In genomic region chr1:79982218-79982617, GRCh38 we compare ENCODE assay signal across 12 cellular contexts.
A peak's percentile ranks its signal among the peaks of the same experiment; 100 is the strongest.
DNase-seq lines count a peak whose midpoint lies in the region; TF ChIP-seq lines count a peak whose summit lies in the region.
"Had no signal": no experiment of that assay in that cellular context is flagged by ENCODE, and none has a peak within 500 bp of the region (broad histone marks: within the 10 kb centered on the region; RNA-seq: fewer than 3 reads in every experiment).

No MANE protein-coding gene starts in this region.

- no peaks in the 10 kb centered on the region for H3K79me1 ChIP-seq in H9 (ENCODE audit: insufficient read depth, low read depth, low read length, poor library complexity, severe bottlenecking)

- H3T11ph ChIP-seq in H9 (ENCODE audit: low read length) = no peak overlapping the region

- no peak overlapping the region for H4K5ac ChIP-seq in H9 (ENCODE audit: insufficient read length, low read depth, low read length)

- H3K27ac ChIP-seq in suprapubic skin = no peak overlapping the region
- no peak overlapping the region for H3K27ac ChIP-seq in H9 (ENCODE audit: insufficient read length, low read depth, low read length)
- H3K27ac ChIP-seq: skin epidermis had no signal

- no peak overlapping the region for H3K4me2 ChIP-seq in H9 (ENCODE audit: insufficient read depth, insufficient read length, low read length)

- no peak overlapping the region for H2AFZ ChIP-seq in H9 (ENCODE audit: low read length)

- H3K27me3 Mint-ChIP-seq in H9 (ENCODE audit: low read depth) = no peaks in the 10 kb centered on the region
- H3K27me3 Mint-ChIP-seq: activated CD4-positive, alpha-beta T cell treated with anti-CD3 and anti-CD28 coated beads, Interleukin-2, amount 10 ng/mL, durations not matched to agents 7 days and 5 days had no signal

- H4K8ac ChIP-seq in H9 (replicated peaks; ENCODE audit: insufficient read length, low read depth, low read length) = no peak overlapping the region

- no peak overlapping the region for H2BK15ac ChIP-seq in H9 (ENCODE audit: low read depth, low read length)

- TF ChIP-seq EP300 in suprapubic skin (IDR thresholded peaks at IDR 0.05) = no peak

- 5% methylated on average over 3 of the region's 3 CpGs for WGBS in suprapubic skin
- WGBS in H9 (ENCODE audit: extremely low coverage, insufficient read length, low lambda C conversion rate) = no CpG with 5 or more reads among the region's 3 CpGs

- no peaks in the 10 kb centered on the region for H3K36me3 ChIP-seq in suprapubic skin

- H3K4me3 Mint-ChIP-seq in H9 = no peak overlapping the region
- H3K4me3 Mint-ChIP-seq: activated CD4-positive, alpha-beta T cell treated with anti-CD3 and anti-CD28 coated beads, Interleukin-2, amount 10 ng/mL, durations not matched to agents 7 days and 5 days had no signal

- H2BK20ac ChIP-seq in H9 (ENCODE audit: low read depth, low read length, poor library complexity, severe bottlenecking) = no peak overlapping the region

- no peak for TF ChIP-seq POLR2A in suprapubic skin (IDR thresholded peaks at IDR 0.05)

- H2BK12ac ChIP-seq in H9 (ENCODE audit: insufficient read length, low read depth, low read length) = no peak overlapping the region

- H3K9me3 Mint-ChIP-seq in H9 = no peaks in the 10 kb centered on the region; a peak in 1 of 5 replicates

- H3K18ac ChIP-seq in H9 (ENCODE audit: insufficient read length, low read depth, low read length) = no peak overlapping the region

- no peak overlapping the region for H3K4ac ChIP-seq in H9 (ENCODE audit: low read depth, low read length)

- H3K56ac ChIP-seq in H9 (ENCODE audit: insufficient read length, low read depth, low read length) = no peak overlapping the region

- H3K4me1 ChIP-seq in suprapubic skin (peaks cover 11% of the 10 kb centered on the region), H9 (ENCODE audit: insufficient read depth, low read length) (no peaks in the 10 kb centered on the region; the same call in 1 of the 2 replicates)

- no peak overlapping the region for H2AK5ac ChIP-seq in H9 (ENCODE audit: insufficient read length, low read length)

- H3K36me3 Mint-ChIP-seq in H9 (ENCODE audit: insufficient read depth in 1 of 3, low read depth in 3 of 3) = no peaks in the 10 kb centered on the region

- no peak overlapping the region for H2BK5ac ChIP-seq in H9 (ENCODE audit: insufficient read length, low read length)

- H4K20me1 ChIP-seq in H9 (ENCODE audit: control insufficient read depth, insufficient read depth, insufficient read length) = no peaks in the 10 kb centered on the region

- peaks cover 15 to 20% of the 10 kb centered on the region in 2 experiments for H3K4me1 Mint-ChIP-seq in H9
- H3K4me1 Mint-ChIP-seq: activated CD4-positive, alpha-beta T cell treated with anti-CD3 and anti-CD28 coated beads, Interleukin-2, amount 10 ng/mL, durations not matched to agents 7 days and 5 days had no signal

- H3K23ac ChIP-seq in H9 (ENCODE audit: insufficient read length, low read depth, low read length) = no peak overlapping the region

- no peak overlapping the region for H3K14ac ChIP-seq in H9 (ENCODE audit: insufficient read depth, low read length)

- H4K91ac ChIP-seq in H9 (ENCODE audit: insufficient read length, low read depth, low read length) = no peak overlapping the region

- H3K27ac Mint-ChIP-seq in H9 = no peak overlapping the region
- H3K27ac Mint-ChIP-seq: activated CD4-positive, alpha-beta T cell treated with anti-CD3 and anti-CD28 coated beads, Interleukin-2, amount 10 ng/mL, durations not matched to agents 7 days and 5 days had no signal

- H3K23me2 ChIP-seq in H9 (ENCODE audit: insufficient read length, low read depth, low read length, poor library complexity, severe bottlenecking) = no peaks in the 10 kb centered on the region

- DNase-seq in Kasumi-1 (lab: John Stamatoyannopoulos, UW) = peak; percentile 71 to 79
- peak; percentile 59 to 99 for DNase-seq in cardiac fibroblast (ENCODE audit: low read depth in 2 of 2)
- peak; percentile 9 for DNase-seq in inferior parietal cortex (ENCODE audit: extremely low spot score)
- DNase-seq in suprapubic skin (ENCODE audit: low spot score in 2 of 2) = peak; percentile 62 to 80
- DNase-seq in GM19240 (ENCODE audit: insufficient read length, low spot score) = no peak
- DNase-seq in amniotic stem cell (lab: John Stamatoyannopoulos, UW) = no peak
- DNase-seq in H9 = no peak
- DNase-seq in activated T-cell treated with anti-CD3 and anti-CD28 coated beads, Interleukin-2, amount 50 U/mL, for 1 hour = no peak
- DNase-seq: activated CD4-positive, alpha-beta T cell treated with anti-CD3 and anti-CD28 coated beads, Interleukin-2, amount 10 ng/mL, durations not matched to agents 7 days and 5 days; central memory CD4-positive, alpha-beta T cell; stimulated activated naive CD4-positive, alpha-beta T cell had no signal

- H3K9me3 ChIP-seq in suprapubic skin (no peaks in the 10 kb centered on the region), H9 (ENCODE audit: control insufficient read depth, low read depth, low read length) (no peaks in the 10 kb centered on the region)

- H3K9ac ChIP-seq in H9 (ENCODE audit: extremely low read depth, insufficient read length, low read length) = no peak overlapping the region

- H3K27me3 ChIP-seq in suprapubic skin = no peaks in the 10 kb centered on the region
- H3K27me3 ChIP-seq in H9 (ENCODE audit: insufficient read depth, low read length) = no peaks in the 10 kb centered on the region

- TF ChIP-seq CTCF in cardiac fibroblast (IDR thresholded peaks at IDR 0.05; ENCODE audit: low read depth, low read length) (no peak), suprapubic skin (IDR thresholded peaks at IDR 0.05) (no peak), H9 (conservative IDR thresholded peaks at IDR 0.05) (no peak)

- no peak overlapping the region for H2BK120ac ChIP-seq in H9 (ENCODE audit: low read depth, low read length, poor library complexity, severe bottlenecking)

- H3K4me3 ChIP-seq in cardiac fibroblast (replicated peaks in 1 of 2; ENCODE audit: low read depth in 2 of 2, low read length in 2 of 2) (no peak overlapping the region), suprapubic skin (no peak overlapping the region)
- H3K4me3 ChIP-seq: skin epidermis had no signal

- no peaks in the 10 kb centered on the region for H3K79me2 ChIP-seq in H9 (ENCODE audit: insufficient read depth, low read length)

Comparison
In these comparisons a context has a peak if more than half of its experiments do, and no peak if none do; other contexts are left out.
1. DNase-seq: peak in Kasumi-1 (2 of 2), cardiac fibroblast (2 of 2), inferior parietal cortex (single experiment) and suprapubic skin (2 of 2); none in GM19240 (single experiment), amniotic stem cell (single experiment), H9 (single experiment) and activated T-cell treated with anti-CD3 and anti-CD28 coated beads, Interleukin-2, amount 50 U/mL, for 1 hour (single experiment).